ENCODE assay signal across 8 cellular contexts in the genomic region with DNA sequence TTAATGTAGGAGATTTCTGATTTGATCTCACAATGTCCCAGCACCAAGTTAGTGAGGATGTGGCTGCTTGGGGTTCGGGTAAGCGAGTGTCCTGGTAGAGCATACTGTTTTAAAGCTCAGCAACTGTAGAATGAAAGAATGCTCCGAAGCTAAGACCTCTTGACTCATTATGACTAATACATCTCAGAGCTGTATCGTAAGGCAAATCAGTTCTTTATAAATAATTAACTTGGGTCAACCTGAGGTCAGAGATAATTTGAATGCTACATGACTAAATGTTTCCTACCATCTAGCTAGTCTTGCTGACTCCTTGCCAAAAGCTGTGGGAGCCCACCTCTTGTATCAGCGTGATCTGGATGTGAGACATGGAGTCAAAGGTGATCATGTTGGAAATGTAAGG.
DNase-seq lines count a peak whose midpoint lies in the region; ATAC-seq and TF ChIP-seq lines count a peak whose summit lies in the region.

No MANE protein-coding gene starts in this region.

- no peaks in the 10 kb centered on the region for H3K27me3 Mint-ChIP-seq in nephron progenitor cell (ENCODE audit: low read depth, poor library complexity)

- peaks cover 65% of the 10 kb centered on the region for H3K9me3 Mint-ChIP-seq in nephron progenitor cell

- H3K4me1 Mint-ChIP-seq in nephron progenitor cell, result no peaks in the 10 kb centered on the region

- ATAC-seq in GM21529 (IDR thresholded peaks at IDR 0.05; ENCODE audit: unreplicated experiment) (peak; percentile 51), GM19351 (IDR thresholded peaks at IDR 0.05; ENCODE audit: unreplicated experiment) (no peak)

- peak; percentile 94 for DNase-seq in ACHN
- DNase-seq in RKO (ENCODE audit: low spot score), result peak; percentile 78
- peak; percentile 67 for DNase-seq in glomerular endothelial cell (ENCODE audit: extremely low read depth, low read depth, low spot score)
- DNase-seq in NCI-H748 treated with DMSO at 0.1 percent for 48 hours (lab: John Stamatoyannopoulos, UW), result no peak
- DNase-seq in SIG-M5 treated with dmso at 0.1 percent for 504 hours (lab: John Stamatoyannopoulos, UW; ENCODE audit: unreplicated experiment), result no peak
- no peak for DNase-seq in nephron progenitor cell

- TF ChIP-seq CTCF in nephron progenitor cell (IDR thresholded peaks at IDR 0.05), result no peak

- no peaks in the 10 kb centered on the region for H3K36me3 Mint-ChIP-seq in nephron progenitor cell (ENCODE audit: low read depth)

- no peak overlapping the region for H3K27ac Mint-ChIP-seq in nephron progenitor cell

- in situ Hi-C loops in ACHN (cut with HindIII; ENCODE audit: low pct_ligation_motif_present, low pct_unique_long_range_greater_than_20kb, low sequenced_read_pairs), result no loop called here

- no peak overlapping the region for H3K4me3 Mint-ChIP-seq in nephron progenitor cell

Comparison
In these comparisons a context has a peak if more than half of its experiments do, and no peak if none do; other contexts are left out.
1. DNase-seq: peak in ACHN (single experiment), RKO (single experiment) and glomerular endothelial cell (single experiment); none in NCI-H748 treated with DMSO at 0.1 percent for 48 hours (single experiment), SIG-M5 treated with dmso at 0.1 percent for 504 hours (single experiment) and nephron progenitor cell (single experiment).